ENCODE assay signal across 8 cellular contexts in genomic region chr9:65674991-65675390, GRCh38. TPM values are rescaled to one million over a fixed set of nuclear protein-coding genes. Genes with fewer than 3 reads are reported as not detected.
DNase-seq lines count a peak whose midpoint lies in the region; ATAC-seq and TF ChIP-seq lines count a peak whose summit lies in the region.
"Not testable (repeated sequence)": the region's sequence is repeated elsewhere in the genome, so short reads cannot be mapped to it uniquely, and the experiment has no call there.

No MANE protein-coding gene starts in this region.

- H3K9me3 Mint-ChIP-seq in CD14-positive monocyte; T-cell; activated naive CD8-positive, alpha-beta T cell treated with anti-CD3 and anti-CD28 coated beads, Interleukin-2, amount 10 ng/mL, durations not matched to agents 7 days and 5 days; endothelial cell (ENCODE audit: unreplicated experiment); neural crest cell; stimulated activated naive CD8-positive, alpha-beta T cell treated with anti-CD3 and anti-CD28 coated beads, Interleukin-15, Interleukin-2, amounts not matched to agents 100 ng/mL and 50 ng/mL, for 24 hours: not testable (repeated sequence)

- intact Hi-C loops in CD14-positive monocyte (cut with micrococcal nuclease): not testable (repeated sequence)

- not testable (repeated sequence) for DNase-seq in CD14-positive monocyte (ENCODE audit: low spot score); activated naive CD8-positive, alpha-beta T cell treated with anti-CD3 and anti-CD28 coated beads, Interleukin-2, amount 10 ng/mL, durations not matched to agents 7 days and 5 days; endothelial cell (ENCODE audit: low spot score); neural crest cell (ENCODE audit: low read depth, low spot score)
- DNase-seq in T-cell: peak in 1 of 34 experiments; percentile 0
- DNase-seq in activated CD8-positive, alpha-beta memory T cell treated with anti-CD3 and anti-CD28 coated beads, Interleukin-2, amount 50 U/mL, for 4 hours: peak; percentile 16
- DNase-seq in medulla oblongata (ENCODE audit: extremely low spot score): peak; percentile 1

- POLR2A ChIA-PET in T-cell (lab: Charles Lee); activated naive CD8-positive, alpha-beta T cell treated with anti-CD3 and anti-CD28 coated beads, Interleukin-2, amount 10 ng/mL, durations not matched to agents 7 days and 5 days (lab: Charles Lee): not testable (repeated sequence)

- H3K27me3 Mint-ChIP-seq in CD14-positive monocyte (ENCODE audit: low read depth in 3 of 3); T-cell; activated naive CD8-positive, alpha-beta T cell treated with anti-CD3 and anti-CD28 coated beads, Interleukin-2, amount 10 ng/mL, durations not matched to agents 7 days and 5 days; endothelial cell (ENCODE audit: unreplicated experiment); neural crest cell (ENCODE audit: low read depth); stimulated activated naive CD8-positive, alpha-beta T cell treated with anti-CD3 and anti-CD28 coated beads, Interleukin-15, Interleukin-2, amounts not matched to agents 100 ng/mL and 50 ng/mL, for 24 hours: not testable (repeated sequence)

- H3K27ac Mint-ChIP-seq in CD14-positive monocyte (peak overlapping the region; percentile 60 to 92 (median 70)), T-cell (peak overlapping the region in 1 of 2 donors; percentile 39)
- not testable (repeated sequence) for H3K27ac Mint-ChIP-seq in activated naive CD8-positive, alpha-beta T cell treated with anti-CD3 and anti-CD28 coated beads, Interleukin-2, amount 10 ng/mL, durations not matched to agents 7 days and 5 days; endothelial cell (ENCODE audit: unreplicated experiment); neural crest cell (ENCODE audit: unreplicated experiment); stimulated activated naive CD8-positive, alpha-beta T cell treated with anti-CD3 and anti-CD28 coated beads, Interleukin-15, Interleukin-2, amounts not matched to agents 100 ng/mL and 50 ng/mL, for 24 hours

- not testable (repeated sequence) for TF ChIP-seq CTCF in CD14-positive monocyte (IDR thresholded peaks at IDR 0.05); endothelial cell (IDR thresholded peaks at IDR 0.05; ENCODE audit: unreplicated experiment); neural crest cell (conservative IDR thresholded peaks at IDR 0.05)

- H3K36me3 Mint-ChIP-seq in CD14-positive monocyte; T-cell; activated naive CD8-positive, alpha-beta T cell treated with anti-CD3 and anti-CD28 coated beads, Interleukin-2, amount 10 ng/mL, durations not matched to agents 7 days and 5 days; endothelial cell (ENCODE audit: low read depth, unreplicated experiment); neural crest cell (ENCODE audit: low read depth); stimulated activated naive CD8-positive, alpha-beta T cell treated with anti-CD3 and anti-CD28 coated beads, Interleukin-15, Interleukin-2, amounts not matched to agents 100 ng/mL and 50 ng/mL, for 24 hours (ENCODE audit: low read depth): not testable (repeated sequence)

- peak overlapping the region; percentile 52 to 61 for H3K4me3 Mint-ChIP-seq in CD14-positive monocyte
- H3K4me3 Mint-ChIP-seq in T-cell: peak overlapping the region; percentile 2 to 71 (median 53)
- H3K4me3 Mint-ChIP-seq in activated naive CD8-positive, alpha-beta T cell treated with anti-CD3 and anti-CD28 coated beads, Interleukin-2, amount 10 ng/mL, durations not matched to agents 7 days and 5 days: peak overlapping the region; percentile 5
- peak overlapping the region; percentile 86 for H3K4me3 Mint-ChIP-seq in endothelial cell (ENCODE audit: unreplicated experiment)
- peak overlapping the region; percentile 91 for H3K4me3 Mint-ChIP-seq in neural crest cell
- peak overlapping the region; percentile 44 for H3K4me3 Mint-ChIP-seq in stimulated activated naive CD8-positive, alpha-beta T cell treated with anti-CD3 and anti-CD28 coated beads, Interleukin-15, Interleukin-2, amounts not matched to agents 100 ng/mL and 50 ng/mL, for 24 hours

- CTCF ChIA-PET in T-cell (lab: Charles Lee): not testable (repeated sequence)

- ATAC-seq in T-cell (replicated peaks in 1 of 4); activated naive CD8-positive, alpha-beta T cell treated with anti-CD3 and anti-CD28 coated beads, Interleukin-2, amount 10 ng/mL, durations not matched to agents 7 days and 5 days (ENCODE audit: low read depth): not testable (repeated sequence)

- H3K4me1 Mint-ChIP-seq in CD14-positive monocyte; T-cell; activated naive CD8-positive, alpha-beta T cell treated with anti-CD3 and anti-CD28 coated beads, Interleukin-2, amount 10 ng/mL, durations not matched to agents 7 days and 5 days; endothelial cell (ENCODE audit: unreplicated experiment); neural crest cell; stimulated activated naive CD8-positive, alpha-beta T cell treated with anti-CD3 and anti-CD28 coated beads, Interleukin-15, Interleukin-2, amounts not matched to agents 100 ng/mL and 50 ng/mL, for 24 hours (ENCODE audit: low read depth): not testable (repeated sequence)

RNA-seq across cellular contexts. Expression of gene ZNG1E, which starts 0.7 kb away (rescaled TPM):
- 10 to 100 TPM; 36.8 to 37.3 TPM for polyA plus RNA-seq in CD14-positive monocyte
- total RNA-seq in T-cell (10 to 100 TPM; 32.0 to 53.1 (median 43.9) TPM), endothelial cell (ENCODE audit: unreplicated experiment) (38.9 TPM), neural crest cell (34.5 and 35.6 TPM in 2 replicates)
- total RNA-seq in activated naive CD8-positive, alpha-beta T cell treated with anti-CD3 and anti-CD28 coated beads, Interleukin-2, amount 10 ng/mL, durations not matched to agents 7 days and 5 days: 10 to 100 TPM; 41.1 to 43.8 TPM

Comparison
In these comparisons a context has a peak if more than half of its experiments do, and no peak if none do; other contexts are left out.
1. H3K4me3 Mint-ChIP-seq: peak in every context shown above with its lines; median percentile 91 in neural crest cell; 86 in endothelial cell; 56 in CD14-positive monocyte; 53 in T-cell; 44 in stimulated activated naive CD8-positive, alpha-beta T cell treated with anti-CD3 and anti-CD28 coated beads, Interleukin-15, Interleukin-2, amounts not matched to agents 100 ng/mL and 50 ng/mL, for 24 hours; 5 in activated naive CD8-positive, alpha-beta T cell treated with anti-CD3 and anti-CD28 coated beads, Interleukin-2, amount 10 ng/mL, durations not matched to agents 7 days and 5 days.